Comparison of ENCODE assay signal across 8 cellular contexts in the genomic region with DNA sequence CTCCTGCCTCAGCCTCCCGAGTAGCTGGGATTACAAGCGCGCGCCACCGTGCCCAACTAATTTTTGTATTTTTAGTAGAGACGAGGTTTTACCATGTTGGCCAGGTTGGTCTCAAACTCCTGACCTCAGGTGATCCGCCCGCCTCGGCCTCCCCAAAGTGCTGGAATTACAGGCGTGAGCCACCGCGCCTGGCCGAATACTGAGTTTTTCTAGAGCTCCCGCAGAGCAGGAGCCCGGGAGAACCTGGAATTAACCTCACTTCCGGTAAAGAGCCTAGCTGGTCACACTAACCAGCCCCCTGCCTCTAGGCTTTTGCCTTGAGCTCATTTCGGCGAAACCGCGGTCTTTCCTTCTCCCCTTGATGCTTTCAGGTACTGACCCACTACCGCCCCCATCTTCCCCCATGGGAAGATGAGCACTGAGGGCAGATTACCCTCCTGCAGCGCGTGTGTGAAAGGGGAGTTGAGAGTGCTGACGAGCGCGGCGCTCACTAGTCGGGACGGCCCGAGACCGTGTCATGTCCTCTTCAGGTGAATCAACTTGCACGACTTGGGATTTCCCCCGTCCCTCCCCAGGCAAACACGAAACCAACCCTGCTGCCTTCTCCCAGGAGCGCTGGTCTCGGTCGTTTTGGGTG. TPM values are rescaled to one million over a fixed set of nuclear protein-coding genes. Genes with fewer than 3 reads are reported as not detected.
DNase-seq lines count a peak whose midpoint lies in the region; ATAC-seq and TF ChIP-seq lines count a peak whose summit lies in the region.

No MANE protein-coding gene starts in this region.

- H3K27me3 Mint-ChIP-seq in Caco-2 (ENCODE audit: insufficient read depth, unreplicated experiment) = no peaks in the 10 kb centered on the region
- H3K27me3 Mint-ChIP-seq in activated T-helper 1 cell treated with anti-CD3 and anti-CD28 coated beads, Interleukin-12 subunit alpha, Interleukin-12 subunit beta, Interleukin-2, Interleukin-4 antibody, amounts not matched to agents 30 ng/mL and 10 ng/mL and 1 ng/mL, durations not matched to agents 14 hours and 24 hours and 36 hours (ENCODE audit: insufficient read depth) = no peaks in the 10 kb centered on the region

- peak overlapping the region; percentile 96 for H3K27ac Mint-ChIP-seq in Caco-2 (ENCODE audit: unreplicated experiment)
- H3K27ac Mint-ChIP-seq in activated T-helper 1 cell treated with anti-CD3 and anti-CD28 coated beads, Interleukin-12 subunit alpha, Interleukin-12 subunit beta, Interleukin-2, Interleukin-4 antibody, amounts not matched to agents 30 ng/mL and 10 ng/mL and 1 ng/mL, durations not matched to agents 14 hours and 24 hours and 36 hours = peak overlapping the region; percentile 98

- peaks cover 5% of the 10 kb centered on the region for H3K36me3 ChIP-seq in Caco-2 (ENCODE audit: control insufficient read depth, insufficient read depth, low read length)
- peaks cover 21% of the 10 kb centered on the region for H3K36me3 ChIP-seq in OCI-LY3 (replicated peaks; ENCODE audit: low read depth, low read length)
- H3K36me3 ChIP-seq in gastroesophageal sphincter = peaks cover 0 to 22% of the 10 kb centered on the region in 2 donors
- peaks cover 0 to 22% of the 10 kb centered on the region in 2 donors for H3K36me3 ChIP-seq in psoas muscle (ENCODE audit: insufficient read depth in 1 of 2, low read depth in 1 of 2)

- TF ChIP-seq CTCF in Caco-2 (IDR thresholded peaks at IDR 0.05; ENCODE audit: insufficient read depth in 1 of 2, low read depth in 1 of 2, low read length in 1 of 2, severe bottlenecking in 1 of 2, unreplicated experiment in 1 of 2) = peak; percentile 43 to 45
- peak; percentile 45 for TF ChIP-seq CTCF in OCI-LY3 (IDR thresholded peaks at IDR 0.05; ENCODE audit: low read depth, low read length)
- TF ChIP-seq CTCF in gastroesophageal sphincter (IDR thresholded peaks at IDR 0.05) = peak in 2 of 4 experiments; percentile 38 to 45
- TF ChIP-seq CTCF in psoas muscle (IDR thresholded peaks at IDR 0.05) = no peak

- no peak overlapping the region for H2AFZ ChIP-seq in OCI-LY3 (ENCODE audit: low read depth, low read length)

- H4K20me1 ChIP-seq in OCI-LY3 (ENCODE audit: insufficient read depth, low read length) = peaks cover 19% of the 10 kb centered on the region

- peaks cover 38% of the 10 kb centered on the region for H3K4me1 Mint-ChIP-seq in Caco-2 (ENCODE audit: low read depth, unreplicated experiment)
- peaks cover 58% of the 10 kb centered on the region for H3K4me1 Mint-ChIP-seq in activated T-helper 1 cell treated with anti-CD3 and anti-CD28 coated beads, Interleukin-12 subunit alpha, Interleukin-12 subunit beta, Interleukin-2, Interleukin-4 antibody, amounts not matched to agents 30 ng/mL and 10 ng/mL and 1 ng/mL, durations not matched to agents 14 hours and 24 hours and 36 hours (ENCODE audit: low read depth)

- H3K4me1 ChIP-seq in Caco-2 = peaks cover 11% of the 10 kb centered on the region; the same call in 1 of the 2 replicates
- H3K4me1 ChIP-seq in OCI-LY3 (ENCODE audit: low read length) = peaks cover 47% of the 10 kb centered on the region
- peaks cover 0 to 50% (median 18%) of the 10 kb centered on the region in 3 donors for H3K4me1 ChIP-seq in gastroesophageal sphincter
- H3K4me1 ChIP-seq in psoas muscle = peaks cover 18% of the 10 kb centered on the region

- peak overlapping the region; percentile 92 for H3K4me3 Mint-ChIP-seq in Caco-2 (ENCODE audit: unreplicated experiment)
- peak overlapping the region; percentile 97 for H3K4me3 Mint-ChIP-seq in activated T-helper 1 cell treated with anti-CD3 and anti-CD28 coated beads, Interleukin-12 subunit alpha, Interleukin-12 subunit beta, Interleukin-2, Interleukin-4 antibody, amounts not matched to agents 30 ng/mL and 10 ng/mL and 1 ng/mL, durations not matched to agents 14 hours and 24 hours and 36 hours

- no peaks in the 10 kb centered on the region for H3K9me3 ChIP-seq in Caco-2
- no peaks in the 10 kb centered on the region for H3K9me3 ChIP-seq in OCI-LY3 (ENCODE audit: insufficient read depth, low read length)
- H3K9me3 ChIP-seq in gastroesophageal sphincter = no peaks in the 10 kb centered on the region
- H3K9me3 ChIP-seq in psoas muscle = no peaks in the 10 kb centered on the region

- no peak for TF ChIP-seq EP300 in gastroesophageal sphincter (IDR thresholded peaks at IDR 0.05)

- POLR2A ChIA-PET in Caco-2 (lab: Charles Lee) = interaction anchor here (0.5 to 5.2 kb wide), 13 partner anchors 8 to 224 kb away, joined by 3 to 165 read pairs (median 6); partner anchors contain the start of genes FLOT2, PHF12, PROCA1 and RPL23A

- TSS peak; percentile 22 for BruUV-seq in Caco-2 (replicated peaks; lab: Mats Ljungman, UMichigan)

- ATAC-seq in GM19351 (IDR thresholded peaks at IDR 0.05; ENCODE audit: unreplicated experiment) (peak; percentile 38), HG03521 (IDR thresholded peaks at IDR 0.05; ENCODE audit: unreplicated experiment) (peak; percentile 21), gastroesophageal sphincter (no peak), psoas muscle (peak; percentile 13 to 53 (median 32))

- peak overlapping the region; percentile 100 for H3K27ac ChIP-seq in OCI-LY3 (ENCODE audit: low read length)
- peak overlapping the region; percentile 50 to 100 (median 96) for H3K27ac ChIP-seq in gastroesophageal sphincter
- H3K27ac ChIP-seq in psoas muscle = peak overlapping the region; percentile 98

- peak overlapping the region; percentile 100 for H3K4me2 ChIP-seq in OCI-LY3 (ENCODE audit: low read length)

- H3K27me3 ChIP-seq in Caco-2 (replicated peaks; ENCODE audit: control insufficient read depth, insufficient read depth, low read length) (no peaks in the 10 kb centered on the region), OCI-LY3 (ENCODE audit: low read depth, low read length) (no peaks in the 10 kb centered on the region), gastroesophageal sphincter (no peaks in the 10 kb centered on the region), psoas muscle (ENCODE audit: insufficient read depth in 3 of 3, low read length in 2 of 3) (no peaks in the 10 kb centered on the region)

- peak overlapping the region; percentile 100 for H3K9ac ChIP-seq in OCI-LY3 (ENCODE audit: low read length)

- TF ChIP-seq POLR2A in gastroesophageal sphincter (IDR thresholded peaks at IDR 0.05) = no peak

- DNase-seq in Caco-2 = peak; percentile 81 to 87
- DNase-seq in activated T-helper 1 cell treated with anti-CD3 and anti-CD28 coated beads, Interleukin-12 subunit alpha, Interleukin-12 subunit beta, Interleukin-2, Interleukin-4 antibody, amounts not matched to agents 30 ng/mL and 10 ng/mL and 1 ng/mL, durations not matched to agents 14 hours and 24 hours and 36 hours (ENCODE audit: low spot score) = peak; percentile 85
- DNase-seq in psoas muscle = peak; percentile 41 to 73
- DNase-seq in COLO829 (ENCODE audit: low spot score) = no peak

- CTCF ChIA-PET in Caco-2 (lab: Charles Lee) = interaction anchor here (0.6 to 4.9 kb wide), 23 partner anchors 8 to 452 kb away, joined by 3 to 324 read pairs (median 7); partner anchors contain the start of genes DHRS13, MYO18A, PHF12 and PROCA1

- intact Hi-C loops in Caco-2 (cut with micrococcal nuclease; ENCODE audit: unreplicated experiment) (loop anchor here (1.0 to 2.0 kb wide), 9 partner anchors 15 to 224 kb away; partner anchors contain the start of genes BLTP2, FAM222B and FLOT2), psoas muscle (cut with DNase I) (loop anchor here (2.0 to 10.0 kb wide), 4 partner anchors 15 to 387 kb away; partner anchors contain the start of gene DHRS13 (in 1 of the 2))
- intact Hi-C loops in activated T-helper 1 cell treated with anti-CD3 and anti-CD28 coated beads, Interleukin-12 subunit alpha, Interleukin-12 subunit beta, Interleukin-2, Interleukin-4 antibody, amounts not matched to agents 30 ng/mL and 10 ng/mL and 1 ng/mL, durations not matched to agents 14 hours and 24 hours and 36 hours (cut with micrococcal nuclease) = loop anchor here (1.0 to 5.0 kb wide), 13 partner anchors 9 to 564 kb away; partner anchors contain the start of genes DHRS13, NUFIP2 and RPL23A

- no peaks in the 10 kb centered on the region for H3K9me3 Mint-ChIP-seq in Caco-2 (ENCODE audit: unreplicated experiment)
- H3K9me3 Mint-ChIP-seq in activated T-helper 1 cell treated with anti-CD3 and anti-CD28 coated beads, Interleukin-12 subunit alpha, Interleukin-12 subunit beta, Interleukin-2, Interleukin-4 antibody, amounts not matched to agents 30 ng/mL and 10 ng/mL and 1 ng/mL, durations not matched to agents 14 hours and 24 hours and 36 hours = no peaks in the 10 kb centered on the region

- H3K79me2 ChIP-seq in OCI-LY3 (ENCODE audit: low read length) = peaks cover 34% of the 10 kb centered on the region

- H3K4me3 ChIP-seq in Caco-2 (ENCODE audit: low read depth, low read length) (peak overlapping the region; percentile 57), OCI-LY3 (ENCODE audit: low read length) (peak overlapping the region; percentile 93), gastroesophageal sphincter (peak overlapping the region; percentile 47 to 79), psoas muscle (peak overlapping the region; percentile 80)

- H3K36me3 Mint-ChIP-seq in Caco-2 (ENCODE audit: insufficient read depth, unreplicated experiment) = peaks cover 64% of the 10 kb centered on the region
- H3K36me3 Mint-ChIP-seq in activated T-helper 1 cell treated with anti-CD3 and anti-CD28 coated beads, Interleukin-12 subunit alpha, Interleukin-12 subunit beta, Interleukin-2, Interleukin-4 antibody, amounts not matched to agents 30 ng/mL and 10 ng/mL and 1 ng/mL, durations not matched to agents 14 hours and 24 hours and 36 hours (ENCODE audit: low read depth) = peaks cover 24% of the 10 kb centered on the region

- 0 to 4% methylated on average over 5 to 8 of the region's 37 CpGs for WGBS in gastroesophageal sphincter (ENCODE audit: low coverage in 1 of 2), 2 donors
- WGBS in psoas muscle, 3 donors = 0 to 1% (median 1%) methylated on average over 36 to 37 of the region's 37 CpGs

RNA-seq across cellular contexts. Expression of gene NEK8, which starts 0.7 kb away (rescaled TPM):
- total RNA-seq in Caco-2 (2022) (11.0 and 13.4 TPM in 2 replicates), gastroesophageal sphincter (1 to 10 TPM in 2 of 4 donors, under 1 TPM in 1, not detected in 1; 0.94 to 2.0 (median 1.8) TPM), psoas muscle (1 to 10 TPM in 2 of 4 donors, under 1 TPM in 2; 0.60 to 1.5 (median 0.92) TPM)
- 5.2 and 5.4 TPM in 2 replicates for total RNA-seq in activated T-helper 1 cell treated with anti-CD3 and anti-CD28 coated beads, Interleukin-12 subunit alpha, Interleukin-12 subunit beta, Interleukin-2, Interleukin-4 antibody, amounts not matched to agents 30 ng/mL and 10 ng/mL and 1 ng/mL, durations not matched to agents 14 hours and 24 hours and 36 hours
- 1 to 10 TPM in 1 of 3 donors, under 1 TPM in 2; 0.21 to 1.1 (median 0.80) TPM for polyA plus RNA-seq in psoas muscle

RNA-seq across cellular contexts. Expression of gene TLCD1, which starts 1.8 kb away (rescaled TPM):
- total RNA-seq in Caco-2 (2022) (31.7 and 37.9 TPM in 2 replicates), gastroesophageal sphincter (1 to 10 TPM in 2 of 4 donors, not detected in 2; 1.1 to 2.8 TPM), psoas muscle (1 to 10 TPM in 1 of 4 donors, under 1 TPM in 2, not detected in 1; 0.77 to 1.9 (median 0.88) TPM)
- 9.5 and 11.5 TPM in 2 replicates for total RNA-seq in activated T-helper 1 cell treated with anti-CD3 and anti-CD28 coated beads, Interleukin-12 subunit alpha, Interleukin-12 subunit beta, Interleukin-2, Interleukin-4 antibody, amounts not matched to agents 30 ng/mL and 10 ng/mL and 1 ng/mL, durations not matched to agents 14 hours and 24 hours and 36 hours
- polyA plus RNA-seq in psoas muscle = 1 to 10 TPM in 2 of 3 donors, under 1 TPM in 1; 0.68 to 2.4 (median 1.3) TPM

RNA-seq across cellular contexts. Expression of gene RPL23A, which starts 8.1 kb away (rescaled TPM):
- total RNA-seq in Caco-2 (2022) (1,980 and 2,181 TPM in 2 replicates), gastroesophageal sphincter (100 to 1,000 TPM; 317 to 834 (median 683) TPM), psoas muscle (1,000 to 10,000 TPM in 2 of 4 donors, 100 to 1,000 TPM in 2; 978 to 1,214 (median 1,068) TPM)
- total RNA-seq in activated T-helper 1 cell treated with anti-CD3 and anti-CD28 coated beads, Interleukin-12 subunit alpha, Interleukin-12 subunit beta, Interleukin-2, Interleukin-4 antibody, amounts not matched to agents 30 ng/mL and 10 ng/mL and 1 ng/mL, durations not matched to agents 14 hours and 24 hours and 36 hours = 1,513 and 1,534 TPM in 2 replicates
- 1,000 to 10,000 TPM in 2 of 3 donors, 100 to 1,000 TPM in 1; 883 to 1,789 (median 1,153) TPM for polyA plus RNA-seq in psoas muscle

RNA-seq across cellular contexts. Expression of gene RAB34, which starts 10.2 kb away (rescaled TPM):
- 1.2 and 1.8 TPM in 2 replicates for total RNA-seq in Caco-2 (2022)
- total RNA-seq in activated T-helper 1 cell treated with anti-CD3 and anti-CD28 coated beads, Interleukin-12 subunit alpha, Interleukin-12 subunit beta, Interleukin-2, Interleukin-4 antibody, amounts not matched to agents 30 ng/mL and 10 ng/mL and 1 ng/mL, durations not matched to agents 14 hours and 24 hours and 36 hours = 17.6 and 18.2 TPM in 2 replicates
- 100 to 1,000 TPM; 185 to 219 (median 196) TPM for total RNA-seq in gastroesophageal sphincter
- total RNA-seq in psoas muscle = 10 to 100 TPM in 1 of 4 donors, 1 to 10 TPM in 3; 7.8 to 12.2 (median 9.1) TPM
- 10 to 100 TPM in 2 of 3 donors, 1 to 10 TPM in 1; 9.1 to 21.0 (median 10.6) TPM for polyA plus RNA-seq in psoas muscle

RNA-seq across cellular contexts. Expression of gene TRAF4, which starts 16.0 kb away (rescaled TPM):
- total RNA-seq in Caco-2 (2022) = 140 and 154 TPM in 2 replicates
- total RNA-seq in activated T-helper 1 cell treated with anti-CD3 and anti-CD28 coated beads, Interleukin-12 subunit alpha, Interleukin-12 subunit beta, Interleukin-2, Interleukin-4 antibody, amounts not matched to agents 30 ng/mL and 10 ng/mL and 1 ng/mL, durations not matched to agents 14 hours and 24 hours and 36 hours = 178 and 182 TPM in 2 replicates
- total RNA-seq in gastroesophageal sphincter = 10 to 100 TPM in 1 of 4 donors, 1 to 10 TPM in 3; 3.4 to 10.8 (median 4.7) TPM
- total RNA-seq in psoas muscle = 1 to 10 TPM; 1.4 to 6.7 (median 2.3) TPM
- polyA plus RNA-seq in psoas muscle = 1 to 10 TPM; 1.6 to 3.3 (median 2.1) TPM
